8 cellular contexts compared by ENCODE assay signal in genomic region chr1:149927535-149928387, GRCh38. TPM values are rescaled to one million over a fixed set of nuclear protein-coding genes. Genes with fewer than 3 reads are reported as not detected.
A peak's percentile ranks its signal among the peaks of the same experiment; 100 is the strongest.
DNase-seq lines count a peak whose midpoint lies in the region; ATAC-seq and TF ChIP-seq lines count a peak whose summit lies in the region.

TSS of gene SF3B4 (minus strand) at chr1:149927803. CDS start at chr1:149927759, 44 bp downstream.

- H3F3A ChIP-seq in SU-DHL-6 (ENCODE audit: insufficient read depth) = peaks cover 5% of the 10 kb centered on the region; the same call in 1 of the 2 replicates

- peaks cover 16% of the 10 kb centered on the region for H3K79me2 ChIP-seq in SU-DHL-6 (ENCODE audit: insufficient read depth, low read length)

- H3K4me2 ChIP-seq in SU-DHL-6 (ENCODE audit: low read depth, low read length, poor library complexity, severe bottlenecking) = peak within 1 kb of the TSS; percentile 90

- peaks cover 24% of the 10 kb centered on the region for H3K4me1 Mint-ChIP-seq in activated naive CD8-positive, alpha-beta T cell treated with anti-CD3 and anti-CD28 coated beads for 36 hours
- H3K4me1 Mint-ChIP-seq in glutamatergic neuron (ENCODE audit: low read depth, unreplicated experiment) (peaks cover 12% of the 10 kb centered on the region), osteocyte (ENCODE audit: unreplicated experiment) (peaks cover 36% of the 10 kb centered on the region)

- H3K27ac ChIP-seq in SU-DHL-6 (ENCODE audit: low read depth, low read length) (peak within 1 kb of the TSS; percentile 74), thymus (ENCODE audit: low read depth) (peak within 1 kb of the TSS; percentile 99)

- WGBS in thymus = under 1% methylated on average over 48 of the region's 48 CpGs

- no peaks in the 10 kb centered on the region for H3K9me3 Mint-ChIP-seq in activated naive CD8-positive, alpha-beta T cell treated with anti-CD3 and anti-CD28 coated beads for 36 hours
- peaks cover 10% of the 10 kb centered on the region for H3K9me3 Mint-ChIP-seq in glutamatergic neuron (ENCODE audit: unreplicated experiment)
- no peaks in the 10 kb centered on the region for H3K9me3 Mint-ChIP-seq in osteocyte (ENCODE audit: unreplicated experiment)

- no peaks in the 10 kb centered on the region for H4K20me1 ChIP-seq in SU-DHL-6 (ENCODE audit: low read depth, low read length)

- TF ChIP-seq CTCF in GM12865 (IDR thresholded peaks at IDR 0.05; ENCODE audit: insufficient read depth, low read depth, low read length, missing control alignments) (no peak), SU-DHL-6 (IDR thresholded peaks at IDR 0.05; ENCODE audit: insufficient read depth, low read length, poor library complexity, severe bottlenecking) (no peak), glutamatergic neuron (IDR thresholded peaks at IDR 0.05; ENCODE audit: partially characterized antibody, unreplicated experiment) (no peak), osteocyte (IDR thresholded peaks at IDR 0.05) (no peak)

- no peaks in the 10 kb centered on the region for H3K27me3 Mint-ChIP-seq in activated naive CD8-positive, alpha-beta T cell treated with anti-CD3 and anti-CD28 coated beads for 36 hours
- H3K27me3 Mint-ChIP-seq in glutamatergic neuron (ENCODE audit: unreplicated experiment) (peaks cover 12% of the 10 kb centered on the region), osteocyte (ENCODE audit: unreplicated experiment) (no peaks in the 10 kb centered on the region)

- peaks cover 12% of the 10 kb centered on the region for H3K4me1 ChIP-seq in thymus (ENCODE audit: control insufficient read depth, insufficient read depth, low read length)

- H3K4me3 Mint-ChIP-seq in activated naive CD8-positive, alpha-beta T cell treated with anti-CD3 and anti-CD28 coated beads for 36 hours = peak within 1 kb of the TSS; percentile 98
- peak within 1 kb of the TSS; percentile 100 for H3K4me3 Mint-ChIP-seq in glutamatergic neuron (ENCODE audit: unreplicated experiment)
- H3K4me3 Mint-ChIP-seq in osteocyte (ENCODE audit: unreplicated experiment) = peak within 1 kb of the TSS; percentile 95

- peaks cover 42% of the 10 kb centered on the region for H3K36me3 Mint-ChIP-seq in activated naive CD8-positive, alpha-beta T cell treated with anti-CD3 and anti-CD28 coated beads for 36 hours
- H3K36me3 Mint-ChIP-seq in glutamatergic neuron (ENCODE audit: unreplicated experiment) (peaks cover 9% of the 10 kb centered on the region), osteocyte (ENCODE audit: unreplicated experiment) (peaks cover 44% of the 10 kb centered on the region)

- H2AFZ ChIP-seq in SU-DHL-6 (ENCODE audit: low read depth, low read length, severe bottlenecking) = peak within 1 kb of the TSS; percentile 34

- H3K36me3 ChIP-seq in SU-DHL-6 (ENCODE audit: low read length) = peaks cover 16% of the 10 kb centered on the region
- peaks cover 36% of the 10 kb centered on the region for H3K36me3 ChIP-seq in thymus (ENCODE audit: control insufficient read depth, insufficient read depth)

- ATAC-seq in HG02759 (IDR thresholded peaks at IDR 0.05; ENCODE audit: unreplicated experiment) = peak; percentile 97

- DNase-seq in GM12865 (ENCODE audit: low read depth) = peak; percentile 97
- peak; percentile 93 for DNase-seq in NCI-H128 (lab: John Stamatoyannopoulos, UW; ENCODE audit: unreplicated experiment)
- peak; percentile 96 for DNase-seq in activated naive CD8-positive, alpha-beta T cell treated with anti-CD3 and anti-CD28 coated beads for 36 hours
- peak; percentile 96 for DNase-seq in glutamatergic neuron
- DNase-seq in osteocyte (ENCODE audit: extremely low spot score, unreplicated experiment) = peak; percentile 97

- peak within 1 kb of the TSS; percentile 94 for H3K27ac Mint-ChIP-seq in activated naive CD8-positive, alpha-beta T cell treated with anti-CD3 and anti-CD28 coated beads for 36 hours
- H3K27ac Mint-ChIP-seq in glutamatergic neuron (ENCODE audit: unreplicated experiment) (peak within 1 kb of the TSS; percentile 99), osteocyte (ENCODE audit: unreplicated experiment) (peak within 1 kb of the TSS; percentile 98)

- no peaks in the 10 kb centered on the region for H3K9me2 ChIP-seq in SU-DHL-6 (replicated peaks; ENCODE audit: insufficient read depth, low read length)

- peak within 1 kb of the TSS; percentile 71 for H3K9ac ChIP-seq in SU-DHL-6 (ENCODE audit: low read length)

- H3K9me3 ChIP-seq in SU-DHL-6 (ENCODE audit: insufficient read depth, low read length) (no peaks in the 10 kb centered on the region), thymus (ENCODE audit: control insufficient read depth) (no peaks in the 10 kb centered on the region)

- H3K27me3 ChIP-seq in SU-DHL-6 (ENCODE audit: low read length) = no peaks in the 10 kb centered on the region
- H3K27me3 ChIP-seq in thymus (ENCODE audit: control insufficient read depth, insufficient read depth) = no peaks in the 10 kb centered on the region

- H3K4me3 ChIP-seq in GM12865 (ENCODE audit: low read depth, low read length) (peak within 1 kb of the TSS; percentile 98), SU-DHL-6 (ENCODE audit: insufficient read depth, low read length, poor library complexity, severe bottlenecking) (peak within 1 kb of the TSS; percentile 93), thymus (ENCODE audit: low read length) (peak within 1 kb of the TSS; percentile 60)

RNA-seq across cellular contexts. Expression of gene SF3B4, which starts in this region (rescaled TPM):
- total RNA-seq in activated naive CD8-positive, alpha-beta T cell treated with anti-CD3 and anti-CD28 coated beads for 36 hours = 100 to 1,000 TPM; 111 to 112 TPM
- total RNA-seq in glutamatergic neuron (ENCODE audit: unreplicated experiment) (47.3 TPM), osteocyte (68.1 and 71.9 TPM in 2 replicates)
- 28.6 TPM for polyA plus RNA-seq in thymus

Comparison
In these comparisons a context has a peak if more than half of its experiments do, and no peak if none do; other contexts are left out.
1. Peak in every context shown above with its lines: DNase-seq, ATAC-seq, H3K4me3 ChIP-seq and H3K27ac ChIP-seq.